ENCODE assay signal across 8 cellular contexts in the genomic region with DNA sequence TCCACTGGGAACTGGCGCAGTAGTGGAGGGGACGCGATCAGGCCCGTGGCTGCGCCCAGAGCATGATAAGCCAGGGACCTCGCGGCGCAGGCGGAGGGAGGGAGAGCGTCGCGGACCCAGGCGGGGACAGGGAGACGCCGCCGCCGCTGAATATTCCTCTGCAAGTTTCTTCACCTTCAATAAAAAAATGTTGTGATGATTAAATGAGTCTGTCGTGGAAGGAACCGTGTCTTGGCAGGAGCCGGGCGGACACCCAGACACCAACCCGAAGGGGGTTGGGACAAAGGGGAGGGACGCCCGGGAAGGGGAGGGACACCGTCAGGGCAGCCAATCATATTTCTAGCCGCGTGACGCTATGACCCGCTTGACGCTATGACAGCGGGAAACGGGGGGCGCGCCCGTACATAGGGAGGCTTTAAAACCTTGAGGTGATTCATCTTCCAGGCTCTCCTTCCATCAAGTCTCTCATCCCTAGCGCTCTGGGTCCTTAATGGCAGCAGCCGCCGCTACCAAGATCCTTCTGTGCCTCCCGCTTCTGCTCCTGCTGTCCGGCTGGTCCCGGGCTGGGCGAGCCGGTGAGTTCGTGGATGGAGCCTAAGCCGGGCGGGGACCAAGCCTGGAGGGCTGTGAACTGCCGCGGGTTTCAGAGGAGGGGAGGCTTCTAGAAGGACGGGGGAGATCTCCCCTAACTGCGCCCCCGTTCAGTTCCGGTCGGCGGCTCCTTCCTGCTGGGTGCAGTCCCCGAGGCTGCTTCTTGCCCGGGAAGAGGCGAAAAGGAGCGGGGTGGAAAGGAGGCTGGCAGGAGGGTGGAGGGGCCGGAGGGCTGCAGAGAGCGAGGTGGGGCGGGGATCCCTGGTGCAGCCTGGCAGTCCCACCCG.
A peak's percentile ranks its signal among the peaks of the same experiment; 100 is the strongest.
DNase-seq lines count a peak whose midpoint lies in the region; ATAC-seq and TF ChIP-seq lines count a peak whose summit lies in the region.

Gene ULBP2 (plus strand): TSS at position 432 of the 878 bp plus-strand sequence. CDS start 59 bp downstream, at position 491.

- H3K4me3 ChIP-seq in LNCaP clone FGC (ENCODE audit: low read depth, low read length), result peak within 1 kb of the TSS; percentile 59

- no peaks in the 10 kb centered on the region for H3K36me3 Mint-ChIP-seq in nephron progenitor cell (ENCODE audit: low read depth)
- H3K36me3 Mint-ChIP-seq in stimulated activated naive B cell treated with anti-CD40 and anti-IgM and Interleukin-4, amounts not matched to agents 10 μg/mL and 1 μg/mL and 100 μg/mL, for 72 hours, result peaks cover 0 to 2% of the 10 kb centered on the region in 2 donors

- H3K9me3 Mint-ChIP-seq in nephron progenitor cell, result no peaks in the 10 kb centered on the region
- no peaks in the 10 kb centered on the region for H3K9me3 Mint-ChIP-seq in stimulated activated naive B cell treated with anti-CD40 and anti-IgM and Interleukin-4, amounts not matched to agents 10 μg/mL and 1 μg/mL and 100 μg/mL, for 72 hours

- peak within 1 kb of the TSS; percentile 82 for H3K4me3 Mint-ChIP-seq in nephron progenitor cell
- peak within 1 kb of the TSS; percentile 88 to 94 for H3K4me3 Mint-ChIP-seq in stimulated activated naive B cell treated with anti-CD40 and anti-IgM and Interleukin-4, amounts not matched to agents 10 μg/mL and 1 μg/mL and 100 μg/mL, for 72 hours

- H3K27ac Mint-ChIP-seq in nephron progenitor cell, result no peak within 1 kb of the TSS
- H3K27ac Mint-ChIP-seq in stimulated activated naive B cell treated with anti-CD40 and anti-IgM and Interleukin-4, amounts not matched to agents 10 μg/mL and 1 μg/mL and 100 μg/mL, for 72 hours, result peak within 1 kb of the TSS; percentile 95

- DNase-seq in ELR (ENCODE audit: low read depth) (peak; percentile 99), LNCaP clone FGC (ENCODE audit: low read depth) (peak; percentile 28), SIG-M5 (lab: John Stamatoyannopoulos, UW) (peak; percentile 39), fibroblast of the conjunctiva (ENCODE audit: low read depth) (peak; percentile 83), nephron progenitor cell (peak; percentile 71)
- DNase-seq in activated effector memory CD4-positive, alpha-beta T cell treated with anti-CD3 and anti-CD28 coated beads, Interleukin-2, amount 50 U/mL, for 16 hours, result peak; percentile 95
- peak; percentile 72 for DNase-seq in stimulated activated naive B cell treated with anti-CD40 and anti-IgM and Interleukin-4, amounts not matched to agents 10 μg/mL and 1 μg/mL and 100 μg/mL, for 72 hours

- no peak for TF ChIP-seq CTCF in LNCaP clone FGC (IDR thresholded peaks at IDR 0.05; ENCODE audit: control insufficient read depth, extremely low read depth, insufficient read depth)
- no peak for TF ChIP-seq CTCF in nephron progenitor cell (IDR thresholded peaks at IDR 0.05)

- peak; percentile 72 to 74 for ATAC-seq in stimulated activated naive B cell treated with anti-CD40 and anti-IgM and Interleukin-4, amounts not matched to agents 10 μg/mL and 1 μg/mL and 100 μg/mL, for 72 hours (replicated peaks)
- no peak for ATAC-seq in GM21723 (IDR thresholded peaks at IDR 0.05; ENCODE audit: unreplicated experiment)

- H3K27me3 Mint-ChIP-seq in nephron progenitor cell (ENCODE audit: low read depth, poor library complexity), result peaks cover 98% of the 10 kb centered on the region
- peaks cover 64 to 83% of the 10 kb centered on the region in 2 donors for H3K27me3 Mint-ChIP-seq in stimulated activated naive B cell treated with anti-CD40 and anti-IgM and Interleukin-4, amounts not matched to agents 10 μg/mL and 1 μg/mL and 100 μg/mL, for 72 hours

- H3K4me1 Mint-ChIP-seq in nephron progenitor cell, result peaks cover 7% of the 10 kb centered on the region
- H3K4me1 Mint-ChIP-seq in stimulated activated naive B cell treated with anti-CD40 and anti-IgM and Interleukin-4, amounts not matched to agents 10 μg/mL and 1 μg/mL and 100 μg/mL, for 72 hours, result peaks cover 27 to 55% of the 10 kb centered on the region in 2 donors

Comparison
In these comparisons a context has a peak if more than half of its experiments do, and no peak if none do; other contexts are left out.
1. DNase-seq: peak in every context shown above with its lines; median percentile 99 in ELR; 95 in activated effector memory CD4-positive, alpha-beta T cell treated with anti-CD3 and anti-CD28 coated beads, Interleukin-2, amount 50 U/mL, for 16 hours; 83 in fibroblast of the conjunctiva; 72 in stimulated activated naive B cell treated with anti-CD40 and anti-IgM and Interleukin-4, amounts not matched to agents 10 μg/mL and 1 μg/mL and 100 μg/mL, for 72 hours; 71 in nephron progenitor cell; 39 in SIG-M5; 28 in LNCaP clone FGC.